8 cellular contexts compared by ENCODE assay signal in the genomic region with DNA sequence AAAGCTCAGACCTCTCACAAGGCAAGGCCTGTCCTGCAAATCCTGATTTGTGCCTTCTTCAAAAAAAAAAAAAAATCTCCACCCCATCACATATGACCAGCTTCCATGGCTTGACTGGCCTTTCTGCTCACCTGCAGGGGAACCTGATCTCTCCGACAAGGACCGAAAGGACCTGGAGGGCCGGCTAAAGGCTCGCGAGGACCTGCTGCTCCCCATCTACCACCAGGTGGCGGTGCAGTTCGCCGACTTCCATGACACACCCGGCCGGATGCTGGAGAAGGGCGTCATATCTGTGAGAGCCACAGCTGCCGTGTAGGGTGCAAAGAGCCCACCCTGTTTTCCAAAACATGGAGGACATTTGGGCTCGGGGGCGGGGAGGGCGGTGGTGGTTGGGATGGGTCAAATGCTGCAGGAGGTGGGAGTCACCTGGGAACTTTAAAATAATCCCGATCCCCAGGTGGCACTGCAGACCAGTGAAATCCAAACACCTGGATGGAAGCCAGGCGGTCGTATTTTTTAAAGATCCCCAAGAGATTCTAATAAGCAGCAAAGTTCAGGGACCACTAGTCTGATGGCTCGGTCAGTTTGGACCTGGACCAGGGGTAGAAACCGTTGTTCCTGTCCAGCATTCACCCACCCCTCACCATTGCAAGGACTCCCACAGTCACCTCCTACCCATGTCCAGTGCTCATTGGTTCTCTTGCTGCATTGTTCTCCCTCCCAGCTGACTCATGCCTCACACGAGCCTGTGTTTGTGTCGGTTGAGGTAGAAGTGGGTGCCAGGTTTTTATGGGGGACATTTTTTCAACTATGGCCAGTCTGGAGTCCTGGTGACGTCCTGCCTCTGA. TPM values are rescaled to one million over a fixed set of nuclear protein-coding genes. Genes with fewer than 3 reads are reported as not detected.
DNase-seq lines count a peak whose midpoint lies in the region; ATAC-seq and TF ChIP-seq lines count a peak whose summit lies in the region.

No MANE protein-coding gene starts in this region.

- H3K36me3 ChIP-seq in H7 (replicated peaks; ENCODE audit: control insufficient read depth, insufficient read depth, low read length), result no peaks in the 10 kb centered on the region
- H3K36me3 ChIP-seq in osteoblast (ENCODE audit: insufficient read depth, low read length), result no peaks in the 10 kb centered on the region

- ATAC-seq in HG03175 (IDR thresholded peaks at IDR 0.05; ENCODE audit: unreplicated experiment), result no peak
- ATAC-seq in GM18498 (IDR thresholded peaks at IDR 0.05; ENCODE audit: unreplicated experiment), result no peak

- H3K79me2 ChIP-seq in osteoblast (ENCODE audit: insufficient read depth, low read length), result no peaks in the 10 kb centered on the region

- no peaks in the 10 kb centered on the region for H3K27me3 ChIP-seq in H7 (ENCODE audit: control insufficient read depth, insufficient read depth, low read length)
- no peaks in the 10 kb centered on the region for H3K27me3 ChIP-seq in osteoblast (ENCODE audit: insufficient read depth, low read length)

- no peak overlapping the region for H2AFZ ChIP-seq in osteoblast (ENCODE audit: low read length)

- TF ChIP-seq CTCF in fibroblast of villous mesenchyme (IDR thresholded peaks at IDR 0.05; ENCODE audit: insufficient read depth, low read depth, low read length), result peak; percentile 87
- TF ChIP-seq CTCF in osteoblast (IDR thresholded peaks at IDR 0.05; ENCODE audit: extremely low read depth, low read depth, low read length), result peak; percentile 82

- no peaks in the 10 kb centered on the region for H4K20me1 ChIP-seq in osteoblast (ENCODE audit: insufficient read depth, low read length)

- H3K4me3 ChIP-seq in H7 (ENCODE audit: insufficient read depth, low read depth, low read length), result no peak overlapping the region
- H3K4me3 ChIP-seq in fibroblast of villous mesenchyme (ENCODE audit: low read depth, low read length), result no peak overlapping the region
- no peak overlapping the region for H3K4me3 ChIP-seq in osteoblast (ENCODE audit: insufficient read depth, low read length)

- H3K4me1 ChIP-seq in osteoblast (ENCODE audit: insufficient read depth, low read length), result no peaks in the 10 kb centered on the region

- no peak overlapping the region for H3K4me2 ChIP-seq in osteoblast (ENCODE audit: insufficient read depth, low read length)

- no peaks in the 10 kb centered on the region for H3K9me3 ChIP-seq in osteoblast (ENCODE audit: low read depth, low read length)

- no peak overlapping the region for H3K27ac ChIP-seq in osteoblast (ENCODE audit: low read depth, low read length)

- DNase-seq in C1 segment of cervical spinal cord (lab: John Stamatoyannopoulos, UW) (peak in 13 of 14 donors; percentile 4 to 61 (median 20)), H7 (peak; percentile 95), NCI-H69 (lab: John Stamatoyannopoulos, UW) (peak; percentile 91), fibroblast of villous mesenchyme (ENCODE audit: low read depth) (peak; percentile 64), osteoblast (ENCODE audit: insufficient read length, low spot score, missing footprints) (peak; percentile 96)
- DNase-seq in activated CD8-positive, alpha-beta memory T cell treated with anti-CD3 and anti-CD28 coated beads for 48 hours (ENCODE audit: low read depth in 2 of 3, low spot score in 2 of 3), result peak; percentile 13 to 48 (median 20)

RNA-seq across cellular contexts. Expression of a gene that starts 44.8 kb away (rescaled TPM):
- total RNA-seq in H7 (2014; rRNA removed; shearing (Covaris generic)), result 0.07 and 0.33 TPM in 2 replicates
- total RNA-seq in fibroblast of villous mesenchyme, result not detected in 2 replicates
- not detected in 2 replicates for total RNA-seq in osteoblast

Comparison
In these comparisons a context has a peak if more than half of its experiments do, and no peak if none do; other contexts are left out.
1. DNase-seq: peak in every context shown above with its lines; median percentile 96 in osteoblast; 95 in H7; 91 in NCI-H69; 64 in fibroblast of villous mesenchyme; 20 in C1 segment of cervical spinal cord; 20 in activated CD8-positive, alpha-beta memory T cell treated with anti-CD3 and anti-CD28 coated beads for 48 hours.